Comparison of ENCODE assay signal across 14 cellular contexts in the genomic region with DNA sequence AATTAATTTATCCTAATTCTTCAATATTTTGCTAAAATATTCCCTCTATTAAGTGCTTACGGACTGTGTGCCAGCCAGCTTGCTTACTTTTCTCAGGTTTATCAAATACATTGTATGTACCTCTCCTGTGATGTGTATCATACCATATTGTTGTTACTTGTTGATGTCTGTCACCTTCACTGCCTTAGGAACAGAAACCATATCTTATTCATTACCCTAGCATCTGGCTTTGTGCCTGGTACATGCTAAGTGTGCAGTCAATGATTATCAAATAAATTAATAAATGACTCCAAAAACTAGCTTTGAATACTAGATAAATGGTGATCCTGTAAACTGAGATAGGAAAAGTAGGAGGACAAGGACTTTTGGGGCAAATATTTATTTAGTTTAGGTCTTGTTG. TPM values are rescaled to one million over a fixed set of nuclear protein-coding genes. Genes with fewer than 3 reads are reported as not detected.
DNase-seq lines count a peak whose midpoint lies in the region; ATAC-seq, FAIRE-seq and TF ChIP-seq lines count a peak whose summit lies in the region.
"Had no signal": no experiment of that assay in that cellular context is flagged by ENCODE, and none has a peak within 500 bp of the region (broad histone marks: within the 10 kb centered on the region; RNA-seq: fewer than 3 reads in every experiment).

No MANE protein-coding gene starts in this region.

- peaks cover 30% of the 10 kb centered on the region for H4K20me1 ChIP-seq in neural progenitor cell (ENCODE audit: low read depth)

- no peak overlapping the region for H3K4me3 Mint-ChIP-seq in activated CD4-positive, alpha-beta T cell treated with anti-CD3 and anti-CD28 coated beads, Interleukin-2, amount 10 ng/mL, durations not matched to agents 24 days and 14 days
- H3K4me3 Mint-ChIP-seq in neural progenitor cell: no peak overlapping the region
- H3K4me3 Mint-ChIP-seq: stimulated activated naive B cell treated with anti-CD40 and anti-IgM and Interleukin-4, amounts not matched to agents 10 μg/mL and 1 μg/mL and 100 μg/mL, for 72 hours had no signal

- H3K4me1 Mint-ChIP-seq in activated CD4-positive, alpha-beta T cell treated with anti-CD3 and anti-CD28 coated beads, Interleukin-2, amount 10 ng/mL, durations not matched to agents 24 days and 14 days: peaks cover 27% of the 10 kb centered on the region
- peaks cover 7% of the 10 kb centered on the region for H3K4me1 Mint-ChIP-seq in neural progenitor cell

- H3K4me2 ChIP-seq in neural progenitor cell: no peak overlapping the region

- H3K79me2 ChIP-seq in neural progenitor cell (ENCODE audit: low read depth): peaks cover 100% of the 10 kb centered on the region

- H3K4me3 ChIP-seq in neural progenitor cell: no peak overlapping the region

- no peak overlapping the region for H3K9ac ChIP-seq in neural progenitor cell

- H3K36me3 ChIP-seq in neural progenitor cell: no peaks in the 10 kb centered on the region
- H3K36me3 ChIP-seq: neutrophil had no signal

- H3K9me3 Mint-ChIP-seq in activated CD4-positive, alpha-beta T cell treated with anti-CD3 and anti-CD28 coated beads, Interleukin-2, amount 10 ng/mL, durations not matched to agents 24 days and 14 days: no peaks in the 10 kb centered on the region
- peaks cover 6% of the 10 kb centered on the region for H3K9me3 Mint-ChIP-seq in neural progenitor cell
- H3K9me3 Mint-ChIP-seq: stimulated activated naive B cell treated with anti-CD40 and anti-IgM and Interleukin-4, amounts not matched to agents 10 μg/mL and 1 μg/mL and 100 μg/mL, for 72 hours had no signal

- ATAC-seq in GM21737 (IDR thresholded peaks at IDR 0.05; ENCODE audit: unreplicated experiment): peak; percentile 65
- peak; percentile 63 for ATAC-seq in HG03460 (IDR thresholded peaks at IDR 0.05; ENCODE audit: unreplicated experiment)
- ATAC-seq in GM19023 (IDR thresholded peaks at IDR 0.05; ENCODE audit: unreplicated experiment): no peak

- no peaks in the 10 kb centered on the region for H3K27me3 ChIP-seq in neural progenitor cell

- peaks cover 6% of the 10 kb centered on the region for H3K4me1 ChIP-seq in neural progenitor cell

- H3K27me3 Mint-ChIP-seq in activated CD4-positive, alpha-beta T cell treated with anti-CD3 and anti-CD28 coated beads, Interleukin-2, amount 10 ng/mL, durations not matched to agents 24 days and 14 days: no peaks in the 10 kb centered on the region
- no peaks in the 10 kb centered on the region for H3K27me3 Mint-ChIP-seq in neural progenitor cell (ENCODE audit: insufficient read depth, low read depth)
- H3K27me3 Mint-ChIP-seq: stimulated activated naive B cell treated with anti-CD40 and anti-IgM and Interleukin-4, amounts not matched to agents 10 μg/mL and 1 μg/mL and 100 μg/mL, for 72 hours had no signal

- intact Hi-C loops in activated CD4-positive, alpha-beta T cell treated with anti-CD3 and anti-CD28 coated beads, Interleukin-2, amount 10 ng/mL, durations not matched to agents 24 days and 14 days (cut with micrococcal nuclease): no loop called here

- TF ChIP-seq CTCF in neural progenitor cell (IDR thresholded peaks at IDR 0.05): no peak

- no peak overlapping the region for H3K27ac ChIP-seq in neural progenitor cell
- H3K27ac ChIP-seq: neutrophil had no signal

- H3K36me3 Mint-ChIP-seq in activated CD4-positive, alpha-beta T cell treated with anti-CD3 and anti-CD28 coated beads, Interleukin-2, amount 10 ng/mL, durations not matched to agents 24 days and 14 days (ENCODE audit: low read depth): peaks cover 5% of the 10 kb centered on the region
- peaks cover 19% of the 10 kb centered on the region for H3K36me3 Mint-ChIP-seq in neural progenitor cell

- H3F3A ChIP-seq in neural progenitor cell (ENCODE audit: low read depth): no peaks in the 10 kb centered on the region

- no peak for FAIRE-seq in frontal cortex (lab: Jason Lieb, UNC)
- FAIRE-seq: H54 had no signal

- no peak for DNase-seq in activated CD4-positive, alpha-beta T cell treated with anti-CD3 and anti-CD28 coated beads, Interleukin-2, amount 10 ng/mL, durations not matched to agents 24 days and 14 days
- no peak for DNase-seq in activated CD4-positive, alpha-beta T cell treated with anti-CD3 and anti-CD28 coated beads for 48 hours
- DNase-seq in kidney glomerular epithelial cell (lab: John Stamatoyannopoulos, UW): peak; percentile 43
- DNase-seq in frontal cortex (ENCODE audit: low spot score in 2 of 2): no peak
- DNase-seq in neural progenitor cell (ENCODE audit: low spot score): no peak
- DNase-seq: 8988T; activated naive CD4-positive, alpha-beta T cell; NCI-H1417 treated with DMSO at 0.1 percent for 48 hours; stimulated activated naive B cell treated with anti-CD40 and anti-IgM and Interleukin-4, amounts not matched to agents 10 μg/mL and 1 μg/mL and 100 μg/mL, for 72 hours had no signal

- H3K27ac Mint-ChIP-seq in activated CD4-positive, alpha-beta T cell treated with anti-CD3 and anti-CD28 coated beads, Interleukin-2, amount 10 ng/mL, durations not matched to agents 24 days and 14 days: peak overlapping the region; percentile 32
- H3K27ac Mint-ChIP-seq in neural progenitor cell: no peak overlapping the region

- H2AFZ ChIP-seq in neural progenitor cell (replicated peaks): no peak overlapping the region

- no peaks in the 10 kb centered on the region for H3K9me3 ChIP-seq in neural progenitor cell (ENCODE audit: low read depth)
- H3K9me3 ChIP-seq: neutrophil had no signal

RNA-seq across cellular contexts. Expression of a gene that starts 6.9 kb away (rescaled TPM):
- total RNA-seq in activated CD4-positive, alpha-beta T cell treated with anti-CD3 and anti-CD28 coated beads, Interleukin-2, amount 10 ng/mL, durations not matched to agents 24 days and 14 days: 26.6 and 28.1 TPM in 2 replicates
- total RNA-seq in frontal cortex (92.9 TPM), neural progenitor cell (ENCODE audit: low replicate concordance) (27.0 and 44.8 TPM in 2 replicates)

RNA-seq across cellular contexts. Expression of a gene that starts 14.9 kb away (rescaled TPM):
- 8.6 and 11.1 TPM in 2 replicates for total RNA-seq in activated CD4-positive, alpha-beta T cell treated with anti-CD3 and anti-CD28 coated beads, Interleukin-2, amount 10 ng/mL, durations not matched to agents 24 days and 14 days
- total RNA-seq in frontal cortex (28.1 TPM), neural progenitor cell (ENCODE audit: low replicate concordance) (9.9 and 12.1 TPM in 2 replicates)
